32 cellular contexts compared by ENCODE assay signal in genomic region chr2:121256720-121257475, GRCh38. TPM values are rescaled to one million over a fixed set of nuclear protein-coding genes. Genes with fewer than 3 reads are reported as not detected.
DNase-seq lines count a peak whose midpoint lies in the region; TF ChIP-seq lines count a peak whose summit lies in the region.
"Had no signal": no experiment of that assay in that cellular context is flagged by ENCODE, and none has a peak within 500 bp of the region (broad histone marks: within the 10 kb centered on the region; RNA-seq: fewer than 3 reads in every experiment).

No MANE protein-coding gene starts in this region.

- no peak overlapping the region for H3K4ac ChIP-seq in neuronal stem cell (ENCODE audit: low read length)

- H3K18ac ChIP-seq in neuronal stem cell (ENCODE audit: low read length) = peak overlapping the region; percentile 40

- no peak overlapping the region for H3K27ac ChIP-seq in BLaER1
- no peak overlapping the region for H3K27ac ChIP-seq in hepatocyte
- no peak overlapping the region for H3K27ac ChIP-seq in neuronal stem cell (replicated peaks; ENCODE audit: low read length)
- H3K27ac ChIP-seq: esophagus muscularis mucosa, gastrocnemius medialis, ovary, SJCRH30, tibial artery, WERI-Rb-1 had no signal

- no peak overlapping the region for H3K23ac ChIP-seq in neuronal stem cell (ENCODE audit: low read depth, low read length, poor library complexity)

- no peak overlapping the region for H4K91ac ChIP-seq in neuronal stem cell (ENCODE audit: low read depth, low read length, poor library complexity)

- H3K4me3 ChIP-seq in BLaER1 (no peak overlapping the region), H7 (ENCODE audit: insufficient read depth, low read depth, low read length) (no peak overlapping the region), hepatocyte (no peak overlapping the region), neuronal stem cell (ENCODE audit: low read length in 2 of 2) (no peak overlapping the region)
- H3K4me3 ChIP-seq: esophagus muscularis mucosa, gastrocnemius medialis, HAP-1, ovary, SJCRH30, skin epidermis, tibial artery had no signal

- H3K9me2 ChIP-seq in hepatocyte (replicated peaks; ENCODE audit: insufficient read depth) = no peaks in the 10 kb centered on the region

- H4K20me1 ChIP-seq in BLaER1 = no peaks in the 10 kb centered on the region
- no peaks in the 10 kb centered on the region for H4K20me1 ChIP-seq in hepatocyte (ENCODE audit: insufficient read depth, poor library complexity, severe bottlenecking)

- H3K9ac ChIP-seq in BLaER1 (no peak overlapping the region), neuronal stem cell (ENCODE audit: low read depth, low read length, poor library complexity) (no peak overlapping the region)

- DNase-seq in H7 = peak; percentile 62
- DNase-seq in hepatocyte (ENCODE audit: low spot score) = peak; percentile 5
- no peak for DNase-seq in neuronal stem cell (ENCODE audit: low spot score)
- no peak for DNase-seq in NCI-H128 (lab: John Stamatoyannopoulos, UW; ENCODE audit: unreplicated experiment)
- DNase-seq in HT-29 (ENCODE audit: low spot score) = no peak
- DNase-seq in NOMO-1 (lab: John Stamatoyannopoulos, UW; ENCODE audit: unreplicated experiment in 2 of 2) = no peak
- DNase-seq in GM19240 (ENCODE audit: insufficient read length, low spot score) = no peak
- DNase-seq: ACHN; activated CD4-positive, alpha-beta T cell treated with anti-CD3 and anti-CD28 coated beads, Interleukin-2, amount 10 ng/mL, durations not matched to agents 24 days and 14 days; activated naive CD4-positive, alpha-beta T cell; activated naive CD8-positive, alpha-beta T cell treated with anti-CD3 and anti-CD28 coated beads, Interleukin-2, amount 50 U/mL, for 24 hours; activated T-cell treated with anti-CD3 and anti-CD28 coated beads, Interleukin-2, amount 50 U/mL, for 1 hour; central memory CD4-positive, alpha-beta T cell; DMS153; endodermal cell; gastrocnemius medialis; Karpas-422; MV-4-11; NCI-H146; NCI-H748 treated with DMSO at 0.1 percent for 48 hours; ovary; SJCRH30; T1000; tibial artery; WERI-Rb-1 had no signal

- H2AK5ac ChIP-seq in neuronal stem cell (ENCODE audit: low read depth, low read length) = peak overlapping the region; percentile 46

- H3K14ac ChIP-seq in neuronal stem cell (ENCODE audit: low read length) = no peak overlapping the region

- no peaks in the 10 kb centered on the region for H3K79me2 ChIP-seq in hepatocyte

- peak overlapping the region; percentile 78 for H2BK120ac ChIP-seq in neuronal stem cell (ENCODE audit: low read depth, low read length)

- TF ChIP-seq CTCF in hepatocyte (IDR thresholded peaks at IDR 0.05; ENCODE audit: poor library complexity) = no peak

- H2AFZ ChIP-seq in hepatocyte = no peak overlapping the region
- no peak overlapping the region for H2AFZ ChIP-seq in neuronal stem cell (ENCODE audit: low read length)

- H3K79me1 ChIP-seq in neuronal stem cell (ENCODE audit: low read depth, low read length) = no peaks in the 10 kb centered on the region

- no peak overlapping the region for H2BK5ac ChIP-seq in neuronal stem cell (ENCODE audit: low read length)

- no peaks in the 10 kb centered on the region; the same call in 1 of the 2 replicates for H3K9me3 ChIP-seq in BLaER1
- no peaks in the 10 kb centered on the region for H3K9me3 ChIP-seq in hepatocyte (ENCODE audit: low read depth)
- H3K9me3 ChIP-seq in neuronal stem cell (replicated peaks in 1 of 2; ENCODE audit: control insufficient read depth in 2 of 2, insufficient read depth in 1 of 2, low read depth in 1 of 2, low read length in 2 of 2) = no peaks in the 10 kb centered on the region
- H3K9me3 ChIP-seq: esophagus muscularis mucosa, gastrocnemius medialis, HAP-1, ovary, SJCRH30, tibial artery had no signal

- H4K8ac ChIP-seq in neuronal stem cell (ENCODE audit: low read depth, low read length) = no peak overlapping the region

- H3K27me3 ChIP-seq in BLaER1 (no peaks in the 10 kb centered on the region), H7 (ENCODE audit: control insufficient read depth, insufficient read depth, low read length) (no peaks in the 10 kb centered on the region), hepatocyte (no peaks in the 10 kb centered on the region), neuronal stem cell (ENCODE audit: control insufficient read depth in 3 of 3, insufficient read depth in 3 of 3, low read depth in 1 of 3, low read length in 3 of 3) (no peaks in the 10 kb centered on the region)
- H3K27me3 ChIP-seq: esophagus muscularis mucosa, gastrocnemius medialis, ovary, SJCRH30 had no signal

- H3K4me2 ChIP-seq in BLaER1 (peak overlapping the region; percentile 37), hepatocyte (no peak overlapping the region), neuronal stem cell (ENCODE audit: insufficient read depth, low read length, poor library complexity, severe bottlenecking) (no peak overlapping the region)

- 84% methylated on average over 13 of the region's 13 CpGs for WGBS in hepatocyte (ENCODE audit: low lambda C conversion rate, missing lambda C conversion rate)
- WGBS in neuronal stem cell (ENCODE audit: extremely low coverage in 2 of 2, insufficient read length in 2 of 2, insufficient replicate concordance in 1 of 2), 2 donors = no CpG with 5 or more reads among the region's 13 CpGs

- H3K36me3 ChIP-seq in BLaER1 (no peaks in the 10 kb centered on the region), H7 (replicated peaks; ENCODE audit: control insufficient read depth, insufficient read depth, low read length) (no peaks in the 10 kb centered on the region), hepatocyte (replicated peaks; ENCODE audit: insufficient read depth, low read depth) (no peaks in the 10 kb centered on the region), neuronal stem cell (replicated peaks in 1 of 2; ENCODE audit: control insufficient read depth in 2 of 2, insufficient read depth in 2 of 2, low read length in 2 of 2) (no peaks in the 10 kb centered on the region)
- H3K36me3 ChIP-seq: esophagus muscularis mucosa, gastrocnemius medialis, HAP-1, ovary, SJCRH30, tibial artery, WERI-Rb-1 had no signal

- H2BK12ac ChIP-seq in neuronal stem cell (ENCODE audit: low read length) = no peak overlapping the region

- peaks cover 20% of the 10 kb centered on the region for H3K4me1 ChIP-seq in BLaER1
- peaks cover 9% of the 10 kb centered on the region for H3K4me1 ChIP-seq in hepatocyte (ENCODE audit: insufficient read depth)
- peaks cover 6% of the 10 kb centered on the region in 2 donors for H3K4me1 ChIP-seq in neuronal stem cell (ENCODE audit: control insufficient read depth in 2 of 2, insufficient read depth in 1 of 2, low read depth in 1 of 2, low read length in 2 of 2)
- H3K4me1 ChIP-seq: esophagus muscularis mucosa, gastrocnemius medialis, HAP-1, tibial artery had no signal

- no peak overlapping the region for H2BK15ac ChIP-seq in neuronal stem cell (ENCODE audit: low read length)

RNA-seq across cellular contexts. Expression of gene TFCP2L1, which starts 28.1 kb away (rescaled TPM):
- total RNA-seq in H7 (2014; rRNA removed; shearing (Covaris generic)) = 1.2 and 1.6 TPM in 2 replicates
- total RNA-seq in hepatocyte = 2.2 and 2.5 TPM in 2 replicates
- polyA plus RNA-seq in hepatocyte = 0.99 and 1.1 TPM in 2 replicates
- polyA plus RNA-seq in neuronal stem cell (2013, experiment 1 of 2) = 0.01 TPM
- 0.03 TPM for polyA plus RNA-seq in neuronal stem cell (2013, experiment 2 of 2)
- 0.03 and 0.05 TPM in 2 replicates for total RNA-seq in HT-29 (2014; rRNA removed; shearing (Covaris generic))
- total RNA-seq: activated CD4-positive, alpha-beta T cell treated with anti-CD3 and anti-CD28 coated beads, Interleukin-2, amount 10 ng/mL, durations not matched to agents 24 days and 14 days; B cell; HepG2; lung microvascular endothelial cell had no signal

Comparison
In these comparisons a context has a peak if more than half of its experiments do, and no peak if none do; other contexts are left out.
1. DNase-seq: peak in H7 (single experiment) and hepatocyte (single experiment); none in neuronal stem cell (single experiment), NCI-H128 (single experiment), HT-29 (single experiment), NOMO-1 (0 of 2) and GM19240 (single experiment).